29 cellular contexts compared by ENCODE assay signal in the genomic region with DNA sequence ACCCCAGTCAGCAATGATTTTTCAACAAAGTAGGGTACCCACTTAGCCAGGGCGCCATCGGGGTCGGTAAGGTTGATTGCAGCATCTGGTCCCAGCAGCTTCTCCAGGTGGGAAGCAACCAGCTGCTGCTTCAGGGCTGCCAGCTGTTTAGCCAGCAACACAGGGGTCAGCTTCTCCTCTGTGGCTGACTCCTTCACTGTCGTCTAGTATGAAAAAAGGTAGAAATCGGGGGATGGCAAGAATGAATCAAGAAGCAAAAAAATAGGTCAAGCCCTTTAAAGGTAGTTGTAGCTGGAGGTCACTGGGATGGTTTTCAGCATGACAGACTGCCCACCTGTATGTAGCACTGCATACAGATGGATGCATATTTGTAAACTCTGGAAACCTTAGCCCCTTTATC.
"Had no signal": no experiment of that assay in that cellular context is flagged by ENCODE, and none has a peak within 500 bp of the region (broad histone marks: within the 10 kb centered on the region; RNA-seq: fewer than 3 reads in every experiment).

No MANE protein-coding gene starts in this region.

- H3K9me3 ChIP-seq: esophagus squamous epithelium, gastroesophageal sphincter, heart left ventricle had no signal

- H3K4me1 Mint-ChIP-seq: activated B cell treated with CpG ODN at 0.5 μM for 24 hours; central memory CD8-positive, alpha-beta T cell; endodermal cell had no signal

- H3K4me3 ChIP-seq: coronary artery, dorsolateral prefrontal cortex, esophagus squamous epithelium, gastroesophageal sphincter, heart left ventricle had no signal

- H3K4me1 ChIP-seq: esophagus squamous epithelium, heart left ventricle had no signal

- H3K27me3 Mint-ChIP-seq: activated B cell treated with CpG ODN at 0.5 μM for 24 hours; activated CD8-positive, alpha-beta T cell treated with anti-CD3 and anti-CD28 coated beads for 36 hours; activated naive CD8-positive, alpha-beta T cell; central memory CD8-positive, alpha-beta T cell; dendritic cell treated with granulocyte-macrophage colony-stimulating factor and Interleukin-4, amounts not matched to agents 40 ng/mL and 50 ng/mL, for 4 days; T-helper 17 cell had no signal

- H3K9me3 Mint-ChIP-seq: activated B cell treated with CpG ODN at 0.5 μM for 24 hours; activated CD8-positive, alpha-beta T cell treated with anti-CD3 and anti-CD28 coated beads for 36 hours; activated T-cell treated with anti-CD3 and anti-CD28 coated beads, Interleukin-2, amount 50 U/mL, for 4 hours; activated T-helper 2 cell treated with anti-CD3 and anti-CD28 coated beads, Interferon-gamma antibody, Interleukin-2, Interleukin-4, amounts not matched to agents 10 μg/mL and 5 μg/mL and 100 μg/mL, durations not matched to agents 14 hours and 24 hours and 36 hours; central memory CD8-positive, alpha-beta T cell; dendritic cell treated with granulocyte-macrophage colony-stimulating factor and Interleukin-4, amounts not matched to agents 40 ng/mL and 50 ng/mL, for 4 days; endodermal cell; T-helper 2 cell treated with Interferon-gamma antibody and Interleukin-4, amounts not matched to agents 5 μg/mL and 100 μg/mL, for 36 hours had no signal

- DNase-seq: activated B cell treated with CpG ODN at 0.5 μM for 24 hours; activated CD4-positive, alpha-beta T cell treated with anti-CD3 and anti-CD28 coated beads for 48 hours; activated CD4-positive, alpha-beta T cell treated with anti-CD3 and anti-CD28 coated beads, Interleukin-2, amount 50 U/mL, for 1 hour; activated CD4-positive, alpha-beta T cell treated with anti-CD3 and anti-CD28 coated beads, Interleukin-2, amount 50 U/mL, for 48 hours; activated CD8-positive, alpha-beta memory T cell treated with anti-CD3 and anti-CD28 coated beads for 24 hours; activated CD8-positive, alpha-beta T cell treated with anti-CD3 and anti-CD28 coated beads for 36 hours; activated effector memory CD4-positive, alpha-beta T cell treated with anti-CD3 and anti-CD28 coated beads, Interleukin-2, amount 50 U/mL, for 16 hours; activated naive CD4-positive, alpha-beta T cell treated with anti-CD3 and anti-CD28 coated beads, Interleukin-2, amount 50 U/mL, for 16 hours; activated T-cell treated with anti-CD3 and anti-CD28 coated beads, Interleukin-2, amount 50 U/mL, for 4 hours; amniotic stem cell; anterior cingulate cortex; brain microvascular endothelial cell; dorsolateral prefrontal cortex; effector memory CD4-positive, alpha-beta T cell; endodermal cell; esophagus squamous epithelium; foreskin melanocyte; heart left ventricle; T-helper 1 cell; T-helper 17 cell; T1000; WERI-Rb-1 had no signal

- H3K27ac Mint-ChIP-seq: activated B cell treated with CpG ODN at 0.5 μM for 24 hours; activated CD8-positive, alpha-beta T cell treated with anti-CD3 and anti-CD28 coated beads for 36 hours; activated naive CD8-positive, alpha-beta T cell; activated T-helper 2 cell treated with anti-CD3 and anti-CD28 coated beads, Interferon-gamma antibody, Interleukin-2, Interleukin-4, amounts not matched to agents 10 μg/mL and 5 μg/mL and 100 μg/mL, durations not matched to agents 14 hours and 24 hours and 36 hours; dendritic cell treated with granulocyte-macrophage colony-stimulating factor and Interleukin-4, amounts not matched to agents 40 ng/mL and 50 ng/mL, for 4 days; endodermal cell; T-helper 17 cell; T-helper 2 cell treated with Interferon-gamma antibody and Interleukin-4, amounts not matched to agents 5 μg/mL and 100 μg/mL, for 36 hours had no signal

- H3K27ac ChIP-seq: brain microvascular endothelial cell, coronary artery, dorsolateral prefrontal cortex, esophagus squamous epithelium, gastroesophageal sphincter, heart left ventricle, WERI-Rb-1 had no signal

- H3K27me3 ChIP-seq: brain microvascular endothelial cell, dorsolateral prefrontal cortex, esophagus squamous epithelium, gastroesophageal sphincter, heart left ventricle had no signal

- H3K4me3 Mint-ChIP-seq: activated B cell treated with CpG ODN at 0.5 μM for 24 hours; activated CD8-positive, alpha-beta T cell treated with anti-CD3 and anti-CD28 coated beads for 36 hours; activated naive CD8-positive, alpha-beta T cell; activated T-cell treated with anti-CD3 and anti-CD28 coated beads, Interleukin-2, amount 50 U/mL, for 4 hours; central memory CD8-positive, alpha-beta T cell; dendritic cell treated with granulocyte-macrophage colony-stimulating factor and Interleukin-4, amounts not matched to agents 40 ng/mL and 50 ng/mL, for 4 days; endodermal cell; T-helper 17 cell; T-helper 2 cell treated with Interferon-gamma antibody and Interleukin-4, amounts not matched to agents 5 μg/mL and 100 μg/mL, for 36 hours had no signal
